In the genomic region with DNA sequence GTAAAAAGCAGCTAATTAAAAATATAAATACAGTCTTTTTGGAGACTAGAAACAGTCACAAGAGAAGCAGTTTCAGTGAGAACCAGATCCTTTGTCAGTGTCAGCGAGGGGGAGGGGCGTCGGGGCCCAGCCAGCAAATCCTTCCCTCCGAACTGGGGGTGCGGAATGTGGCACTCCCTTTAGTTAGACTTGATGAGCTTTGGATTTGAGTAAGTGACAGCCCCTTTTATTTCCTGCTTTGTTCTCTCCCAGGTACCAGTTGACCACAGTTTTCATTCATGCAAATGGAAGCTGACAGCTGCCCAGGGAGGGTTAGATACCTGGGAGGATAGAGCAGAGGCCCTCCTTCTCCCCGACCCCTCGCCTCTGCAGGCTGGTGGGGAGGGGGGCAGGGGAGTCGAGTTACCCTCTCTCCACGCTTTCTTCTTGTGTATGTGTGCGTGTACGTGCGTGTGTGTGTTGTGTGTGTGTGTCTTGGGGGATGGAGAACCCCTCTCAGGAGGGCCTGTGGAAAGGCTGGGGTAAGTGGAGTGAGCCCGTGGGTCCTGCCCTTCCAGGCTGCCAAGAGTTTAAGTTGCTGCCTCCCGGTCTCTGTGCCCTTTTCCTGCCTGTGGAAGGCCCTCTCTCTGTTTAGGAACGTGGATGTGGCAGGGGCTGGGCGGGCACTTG, we compare ENCODE assay signal across 10 cellular contexts. TPM values are rescaled to one million over a fixed set of nuclear protein-coding genes. Genes with fewer than 3 reads are reported as not detected.
A peak's percentile ranks its signal among the peaks of the same experiment; 100 is the strongest.
DNase-seq lines count a peak whose midpoint lies in the region; ATAC-seq, FAIRE-seq and TF ChIP-seq lines count a peak whose summit lies in the region.
"Had no signal": no experiment of that assay in that cellular context is flagged by ENCODE, and none has a peak within 500 bp of the region (broad histone marks: within the 10 kb centered on the region; RNA-seq: fewer than 3 reads in every experiment).

No MANE protein-coding gene starts in this region.

- no peak for TF ChIP-seq CTCF in Panc1 (IDR thresholded peaks at IDR 0.05)
- no peak for TF ChIP-seq CTCF in endothelial cell of umbilical vein (IDR thresholded peaks at IDR 0.05; ENCODE audit: extremely low read depth in 1 of 2, insufficient read depth in 1 of 2, low read depth in 1 of 2, low read length in 2 of 2)

- no peaks in the 10 kb centered on the region for H3K9me1 ChIP-seq in endothelial cell of umbilical vein (replicated peaks; ENCODE audit: control insufficient read depth, extremely low read depth, insufficient read depth, low read length)

- no TSS peak for BruUV-seq in Panc1 (replicated peaks; lab: Mats Ljungman, UMichigan)
- no TSS peak for BruUV-seq in endothelial cell of umbilical vein (replicated peaks; lab: Mats Ljungman, UMichigan)

- DNase-seq in NCI-H187 (lab: John Stamatoyannopoulos, UW) (peak; percentile 36 to 73), NCI-H187 treated with DMSO at 0.1 percent for 48 hours (lab: John Stamatoyannopoulos, UW) (no peak), Panc1 (ENCODE audit: low read depth, low spot score) (no peak), endothelial cell of umbilical vein (ENCODE audit: low read depth, low spot score) (peak; percentile 15), retina (peak; percentile 74), middle frontal gyrus (ENCODE audit: extremely low spot score, low spot score) (no peak), germinal center (ENCODE audit: low spot score) (no peak)

- no peaks in the 10 kb centered on the region for H3K27me3 ChIP-seq in Panc1 (ENCODE audit: control insufficient read depth, insufficient read depth, low read length)
- no peaks in the 10 kb centered on the region for H3K27me3 ChIP-seq in endothelial cell of umbilical vein (ENCODE audit: control insufficient read depth in 2 of 2, insufficient read depth in 2 of 2, low read length in 2 of 2)

- H3K27ac ChIP-seq in Panc1 (ENCODE audit: low read length): no peak overlapping the region
- peak overlapping the region; percentile 22 for H3K27ac ChIP-seq in endothelial cell of umbilical vein (ENCODE audit: insufficient read depth, low read depth, low read length)
- H3K27ac ChIP-seq: PC-9 had no signal

- no peak for TF ChIP-seq POLR2A in endothelial cell of umbilical vein (IDR thresholded peaks at IDR 0.05; ENCODE audit: low read depth, low read length)

- peak overlapping the region; percentile 96 for H2AFZ ChIP-seq in endothelial cell of umbilical vein (ENCODE audit: low read depth, low read length)
- H2AFZ ChIP-seq: PC-9 had no signal

- H3K4me3 ChIP-seq in Panc1 (ENCODE audit: low read depth in 2 of 2, low read length in 2 of 2) (no peak overlapping the region), endothelial cell of umbilical vein (replicated peaks in 1 of 3; ENCODE audit: insufficient read depth in 1 of 3, low read depth in 1 of 3, low read length in 3 of 3) (no peak overlapping the region)
- H3K4me3 ChIP-seq: lung, PC-9 had no signal

- POLR2A ChIA-PET in Panc1 (lab: Charles Lee) (no interaction called here), endothelial cell of umbilical vein (lab: Charles Lee) (interaction anchor here (0.7 kb wide), 1 partner anchor 39 kb away, joined by 4 read pairs; no protein-coding TSS in a partner anchor)

- H3K9me3 ChIP-seq in Panc1 (ENCODE audit: control insufficient read depth, insufficient read depth, low read depth, low read length): no peaks in the 10 kb centered on the region
- H3K9me3 ChIP-seq in endothelial cell of umbilical vein (replicated peaks; ENCODE audit: control insufficient read depth, insufficient read depth, low read length): no peaks in the 10 kb centered on the region

- no peaks in the 10 kb centered on the region for H3K36me3 ChIP-seq in Panc1 (ENCODE audit: control insufficient read depth, insufficient read depth, low read length)
- H3K36me3 ChIP-seq in endothelial cell of umbilical vein (ENCODE audit: control insufficient read depth in 2 of 2, extremely low read depth in 1 of 2, insufficient read depth in 2 of 2, low read length in 2 of 2): no peaks in the 10 kb centered on the region

- H3K79me2 ChIP-seq in endothelial cell of umbilical vein (ENCODE audit: control insufficient read depth, insufficient read depth, low read length): no peaks in the 10 kb centered on the region

- no peak overlapping the region for H3K4me2 ChIP-seq in endothelial cell of umbilical vein (ENCODE audit: insufficient read depth, low read length)
- H3K4me2 ChIP-seq: PC-9 had no signal

- intact Hi-C loops in Panc1 (cut with micrococcal nuclease; ENCODE audit: unreplicated experiment) (no loop called here), endothelial cell of umbilical vein (cut with micrococcal nuclease) (no loop called here)

- 0 out of 2 replicates have a peak, but pooled peaks have one; percentile 23 for ATAC-seq in Panc1
- no peak for ATAC-seq in GM19035 (IDR thresholded peaks at IDR 0.05; ENCODE audit: unreplicated experiment)

- dilution Hi-C loops in endothelial cell of umbilical vein (cut with MboI; ENCODE audit: extremely low pct_ligation_motif_present, low sequenced_read_pairs): no loop called here

- in situ Hi-C loops in Panc1 (cut with HindIII; ENCODE audit: low pct_unique_long_range_greater_than_20kb, low sequenced_read_pairs): no loop called here

- no peaks in the 10 kb centered on the region for H4K20me1 ChIP-seq in endothelial cell of umbilical vein (replicated peaks; ENCODE audit: control insufficient read depth, extremely low read depth, insufficient read depth, low read length)

- no peak for FAIRE-seq in endothelial cell of umbilical vein (lab: Jason Lieb, UNC)

- H3K4me1 ChIP-seq in Panc1 (ENCODE audit: control insufficient read depth, insufficient read depth, low read length) (peaks cover 20% of the 10 kb centered on the region), endothelial cell of umbilical vein (ENCODE audit: control insufficient read depth, extremely low read depth, insufficient read depth, low read length) (peaks cover 18% of the 10 kb centered on the region)

- no peak overlapping the region for H3K9ac ChIP-seq in endothelial cell of umbilical vein (replicated peaks; ENCODE audit: extremely low read depth, insufficient read depth, low read length)

- CTCF ChIA-PET in Panc1 (lab: Charles Lee): interaction anchor here (0.7 kb wide), 1 partner anchor 90 kb away, joined by 5 read pairs; no protein-coding TSS in a partner anchor
- CTCF ChIA-PET in endothelial cell of umbilical vein (lab: Charles Lee): interaction anchor here (0.6 to 2.0 kb wide), 8 partner anchors 9 to 90 kb away, joined by 3 to 7 read pairs (median 4); no protein-coding TSS in a partner anchor

TF ChIP-seq in endothelial cell of umbilical vein, 7 proteins besides CTCF, POLR2A, EP300 and RAD21:
- TF ChIP-seq EZH2 (IDR thresholded peaks at IDR 0.05; ENCODE audit: borderline replicate concordance, low read depth, low read length, severe bottlenecking) (no peak), FOS (IDR thresholded peaks at IDR 0.05; ENCODE audit: borderline replicate concordance, insufficient read depth, low read length) (no peak), POLR2AphosphoS5 (IDR thresholded peaks at IDR 0.05; ENCODE audit: insufficient read depth, low read depth, low read length) (no peak), MYC (IDR thresholded peaks at IDR 0.05; ENCODE audit: low read depth, low read length) (no peak), JUN (IDR thresholded peaks at IDR 0.05; ENCODE audit: borderline replicate concordance, insufficient read depth, insufficient read length, low read depth) (no peak)
- TF ChIP-seq, protein P1, sequence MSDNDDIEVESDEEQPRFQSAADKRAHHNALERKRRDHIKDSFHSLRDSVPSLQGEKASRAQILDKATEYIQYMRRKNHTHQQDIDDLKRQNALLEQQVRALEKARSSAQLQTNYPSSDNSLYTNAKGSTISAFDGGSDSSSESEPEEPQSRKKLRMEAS (IDR thresholded peaks at IDR 0.05; ENCODE audit: insufficient read depth, insufficient read length): no peak

RNA-seq across cellular contexts. Expression of gene PTPRJ, which starts 38.3 kb away (rescaled TPM):
- total RNA-seq in Panc1 (2021; ENCODE audit: unreplicated experiment) (73.6 TPM), endothelial cell of umbilical vein (7.7 and 8.8 TPM in 2 replicates)
- 22.0 TPM for polyA plus RNA-seq in Panc1 (2012; ENCODE audit: insufficient read length)
- polyA plus RNA-seq in endothelial cell of umbilical vein: 2.3 and 3.1 TPM in 2 replicates
- polyA plus RNA-seq in endothelial cell of umbilical vein (2011; cell fraction: cytosol; rRNA removed): 3.2 and 3.4 TPM in 2 replicates
- polyA plus RNA-seq in endothelial cell of umbilical vein (2011; cell fraction: nucleus; rRNA removed): 5.8 and 6.2 TPM in 2 replicates
- polyA plus RNA-seq in endothelial cell of umbilical vein (2012): 8.9 and 9.5 TPM in 2 replicates
- 7.1 and 10.1 TPM in 2 replicates for polyA minus RNA-seq in endothelial cell of umbilical vein
- polyA minus RNA-seq in endothelial cell of umbilical vein (2011; cell fraction: cytosol; rRNA and poly(A)+ RNA removed): 14.0 TPM
- polyA minus RNA-seq in endothelial cell of umbilical vein (2011; cell fraction: nucleus; rRNA and poly(A)+ RNA removed): 5.7 and 6.3 TPM in 2 replicates

Comparison
In these comparisons a context has a peak if more than half of its experiments do, and no peak if none do; other contexts are left out.
1. DNase-seq: peak in NCI-H187 (2 of 2), endothelial cell of umbilical vein (single experiment) and retina (single experiment); none in NCI-H187 treated with DMSO at 0.1 percent for 48 hours (single experiment), Panc1 (single experiment), middle frontal gyrus (single experiment) and germinal center (single experiment).